1 cellular context compared by ENCODE assay signal in the genomic region with DNA sequence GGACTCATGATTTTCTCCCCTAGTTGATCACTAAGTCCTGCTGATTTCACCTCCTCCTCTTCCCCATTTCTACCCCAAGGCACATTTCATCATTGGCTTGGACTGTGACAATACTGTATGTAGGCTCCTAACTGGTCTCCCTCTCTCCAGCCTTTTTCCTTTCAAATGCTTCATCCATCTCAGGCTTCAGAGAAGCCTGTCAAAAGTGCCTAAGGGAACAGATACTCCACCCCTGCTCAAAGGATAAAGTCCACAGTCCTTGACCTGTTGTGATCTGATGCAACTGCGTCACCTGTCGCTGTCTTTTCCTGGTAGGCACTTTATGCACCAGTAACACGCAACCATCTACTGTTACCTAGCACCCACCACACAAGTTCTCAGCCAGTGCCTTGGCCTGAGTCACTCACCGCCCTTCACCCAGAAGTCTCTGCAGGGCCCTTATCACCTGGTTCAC.
A peak's percentile ranks its signal among the peaks of the same experiment; 100 is the strongest.
TF ChIP-seq lines count a peak whose summit lies in the region.

No MANE protein-coding gene starts in this region.

TF ChIP-seq in K562, 482 proteins besides CTCF, POLR2A, EP300 and RAD21 (continued from another document):
- TF ChIP-seq, protein P1, sequence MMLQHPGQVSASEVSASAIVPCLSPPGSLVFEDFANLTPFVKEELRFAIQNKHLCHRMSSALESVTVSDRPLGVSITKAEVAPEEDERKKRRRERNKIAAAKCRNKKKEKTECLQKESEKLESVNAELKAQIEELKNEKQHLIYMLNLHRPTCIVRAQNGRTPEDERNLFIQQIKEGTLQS (IDR thresholded peaks at IDR 0.05), result peak; percentile 23; the same call in 1 of the 2 replicates
- TF ChIP-seq, protein P1 (CRISPR knock-in tag; conservative IDR thresholded peaks at IDR 0.05), result no peak
- no peak for TF ChIP-seq SMAD4 (CRISPR knock-in tag; conservative IDR thresholded peaks at IDR 0.05)
